1 cellular context compared by ENCODE assay signal in genomic region chr16:85029413-85029794, GRCh38.
TF ChIP-seq lines count a peak whose summit lies in the region.

No MANE protein-coding gene starts in this region.

TF ChIP-seq in GM12878, 131 proteins besides CTCF, POLR2A, EP300 and RAD21 (continued from another document):
- TF ChIP-seq ATF2 (IDR thresholded peaks at IDR 0.05; ENCODE audit: low read length) (no peak), SREBF2 (IDR thresholded peaks at IDR 0.05; ENCODE audit: low read length) (no peak), BHLHE40 (IDR thresholded peaks at IDR 0.05; ENCODE audit: borderline replicate concordance in 1 of 2, low read depth in 2 of 2, low read length in 1 of 2) (no peak), RELB (IDR thresholded peaks at IDR 0.05; ENCODE audit: low read depth) (0 out of 2 replicates have a peak, but pooled peaks have one; percentile 42), JUNB (IDR thresholded peaks at IDR 0.05) (peak; percentile 71; the same call in 1 of the 2 replicates), JUND (IDR thresholded peaks at IDR 0.05; ENCODE audit: low read depth, low read length) (0 out of 2 replicates have a peak, but pooled peaks have one; percentile 55), RCOR1 (conservative IDR thresholded peaks at IDR 0.05; ENCODE audit: low read depth, low read length) (no peak), ZNF274 (IDR thresholded peaks at IDR 0.05; ENCODE audit: insufficient read depth, insufficient read length) (no peak), ZBTB11 (CRISPR knock-in tag; IDR thresholded peaks at IDR 0.05) (no peak), ZBED1 (IDR thresholded peaks at IDR 0.05; ENCODE audit: borderline replicate concordance) (no peak), TBL1XR1 (IDR thresholded peaks at IDR 0.05; ENCODE audit: low read depth, low read length) (no peak), CHD1 (IDR thresholded peaks at IDR 0.05; ENCODE audit: low read depth, low read length) (no peak), TCF7 (IDR thresholded peaks at IDR 0.05; ENCODE audit: borderline replicate concordance) (no peak), BMI1 (IDR thresholded peaks at IDR 0.05; ENCODE audit: borderline replicate concordance) (no peak), ASH2L (IDR thresholded peaks at IDR 0.05; ENCODE audit: borderline replicate concordance, low read depth) (no peak), IKZF1 (conservative IDR thresholded peaks at IDR 0.05) (no peak), MTA3 (IDR thresholded peaks at IDR 0.05; ENCODE audit: borderline replicate concordance, low read length) (no peak), DPF2 (IDR thresholded peaks at IDR 0.05) (no peak), CEBPB (IDR thresholded peaks at IDR 0.05; ENCODE audit: borderline replicate concordance in 1 of 2, low read depth in 2 of 2, low read length in 2 of 2) (no peak), USF1 (IDR thresholded peaks at IDR 0.05; ENCODE audit: borderline replicate concordance, extremely low read length, insufficient read depth, low read depth, low read length) (no peak), USF2 (IDR thresholded peaks at IDR 0.05; ENCODE audit: borderline replicate concordance, low read depth, low read length) (no peak), MYB (IDR thresholded peaks at IDR 0.05; ENCODE audit: borderline replicate concordance, low read depth, low read length) (no peak), CEBPZ (IDR thresholded peaks at IDR 0.05; ENCODE audit: low read depth, low read length) (no peak), NBN (IDR thresholded peaks at IDR 0.05) (no peak), NFIC (IDR thresholded peaks at IDR 0.05; ENCODE audit: low read depth, low read length) (no peak)
